17 cellular contexts compared by ENCODE assay signal in genomic region chr17:82325286-82326180, GRCh38. TPM values are rescaled to one million over a fixed set of nuclear protein-coding genes. Genes with fewer than 3 reads are reported as not detected.
DNase-seq lines count a peak whose midpoint lies in the region; ATAC-seq and TF ChIP-seq lines count a peak whose summit lies in the region.
"Had no signal": no experiment of that assay in that cellular context is flagged by ENCODE, and none has a peak within 500 bp of the region (broad histone marks: within the 10 kb centered on the region; RNA-seq: fewer than 3 reads in every experiment).

No MANE protein-coding gene starts in this region.

- H3K4me1 Mint-ChIP-seq in activated naive CD4-positive, alpha-beta T cell treated with anti-CD3 and anti-CD28 coated beads, Interleukin-2, amount 50 U/mL, for 24 hours = peaks cover 21% of the 10 kb centered on the region
- peaks cover 36% of the 10 kb centered on the region for H3K4me1 Mint-ChIP-seq in activated naive CD4-positive, alpha-beta T cell treated with anti-CD3 and anti-CD28 coated beads for 36 hours (ENCODE audit: low read depth)

- H3K36me3 Mint-ChIP-seq in activated naive CD4-positive, alpha-beta T cell treated with anti-CD3 and anti-CD28 coated beads, Interleukin-2, amount 50 U/mL, for 24 hours = no peaks in the 10 kb centered on the region
- peaks cover 10% of the 10 kb centered on the region for H3K36me3 Mint-ChIP-seq in activated naive CD4-positive, alpha-beta T cell treated with anti-CD3 and anti-CD28 coated beads for 36 hours (ENCODE audit: low read depth)

- peak in 1 of 2 donors; percentile 40 for TF ChIP-seq RAD21 in liver (IDR thresholded peaks at IDR 0.05)

- intact Hi-C loops in activated naive CD4-positive, alpha-beta T cell treated with anti-CD3 and anti-CD28 coated beads for 36 hours (cut with micrococcal nuclease) = no loop called here
- intact Hi-C loops in transverse colon (cut with DNase I; ENCODE audit: low total_unique reads) = loop anchor here (5.0 kb wide), 1 partner anchor 253 kb away; no protein-coding TSS in a partner anchor

- H3K4me3 ChIP-seq in liver (ENCODE audit: low read depth in 1 of 3, low read length in 3 of 3) = no peak overlapping the region
- no peak overlapping the region for H3K4me3 ChIP-seq in transverse colon
- H3K4me3 ChIP-seq: A549, MG63 had no signal

- H3K27me3 Mint-ChIP-seq in activated naive CD4-positive, alpha-beta T cell treated with anti-CD3 and anti-CD28 coated beads, Interleukin-2, amount 50 U/mL, for 24 hours = no peaks in the 10 kb centered on the region
- no peaks in the 10 kb centered on the region for H3K27me3 Mint-ChIP-seq in activated naive CD4-positive, alpha-beta T cell treated with anti-CD3 and anti-CD28 coated beads for 36 hours (ENCODE audit: low read depth)

- H3K27ac Mint-ChIP-seq in activated naive CD4-positive, alpha-beta T cell treated with anti-CD3 and anti-CD28 coated beads, Interleukin-2, amount 50 U/mL, for 24 hours = peak overlapping the region; percentile 12
- no peak overlapping the region for H3K27ac Mint-ChIP-seq in activated naive CD4-positive, alpha-beta T cell treated with anti-CD3 and anti-CD28 coated beads for 36 hours

- TF ChIP-seq POLR2A in transverse colon (IDR thresholded peaks at IDR 0.05) = peak; percentile 1

- H3K9ac ChIP-seq in liver (ENCODE audit: low read depth in 1 of 2, low read length in 2 of 2) = no peak overlapping the region

- no peak for ATAC-seq in HG02852 (IDR thresholded peaks at IDR 0.05; ENCODE audit: unreplicated experiment)

- no peaks in the 10 kb centered on the region for H3K9me3 Mint-ChIP-seq in activated naive CD4-positive, alpha-beta T cell treated with anti-CD3 and anti-CD28 coated beads, Interleukin-2, amount 50 U/mL, for 24 hours
- H3K9me3 Mint-ChIP-seq in activated naive CD4-positive, alpha-beta T cell treated with anti-CD3 and anti-CD28 coated beads for 36 hours = no peaks in the 10 kb centered on the region

- no peaks in the 10 kb centered on the region for H3K9me3 ChIP-seq in liver (ENCODE audit: control insufficient read depth in 4 of 4, low read length in 3 of 4)
- H3K9me3 ChIP-seq in transverse colon = no peaks in the 10 kb centered on the region
- H3K9me3 ChIP-seq: A549, MG63 had no signal

- in situ Hi-C loops in transverse colon (cut with MboI; ENCODE audit: low pct_ligation_motif_present in 1 of 4, low pct_unique_long_range_greater_than_20kb in 1 of 4, low sequenced_read_pairs in 3 of 4) = loop anchor here in 1 of 4 donors (10.0 kb wide), 1 partner anchor 121 kb away; no protein-coding TSS in a partner anchor

- TF ChIP-seq CTCF in RWPE1 (conservative IDR thresholded peaks at IDR 0.05; ENCODE audit: low read depth) (no peak), liver (IDR thresholded peaks at IDR 0.05; ENCODE audit: low read depth, low read length, missing input control) (no peak), transverse colon (IDR thresholded peaks at IDR 0.05) (no peak)

- peak overlapping the region; percentile 50 for H3K27ac ChIP-seq in RWPE1
- H3K27ac ChIP-seq in liver (ENCODE audit: low read depth in 1 of 2, low read length in 2 of 2) = peak overlapping the region; percentile 39 to 80
- peak overlapping the region in 1 of 4 donors; percentile 58 for H3K27ac ChIP-seq in transverse colon
- H3K27ac ChIP-seq: C4-2B had no signal

- no peak for TF ChIP-seq EP300 in transverse colon (IDR thresholded peaks at IDR 0.05; ENCODE audit: low read depth)

- POLR2A ChIA-PET in RWPE1 (lab: Yijun Ruan, JAX; ENCODE audit: low non-redundant PET) = no interaction called here

- H3K36me3 ChIP-seq in liver (ENCODE audit: control insufficient read depth in 4 of 4, insufficient read depth in 3 of 4, low read depth in 1 of 4, low read length in 3 of 4) (peaks cover 0 to 1% (median 0%) of the 10 kb centered on the region in 4 donors), transverse colon (no peaks in the 10 kb centered on the region)
- H3K36me3 ChIP-seq: MG63 had no signal

- WGBS in liver = 58% methylated on average over 30 of the region's 30 CpGs
- 82% methylated on average over 25 of the region's 30 CpGs; no CpG with 5 or more reads in 1 of the 2 donors for WGBS in transverse colon (ENCODE audit: low coverage in 1 of 2), 2 donors

- H3K4me1 ChIP-seq in liver (ENCODE audit: control insufficient read depth in 4 of 4, insufficient read depth in 4 of 4, low read length in 3 of 4) (peaks cover 19 to 61% (median 41%) of the 10 kb centered on the region in 4 donors), transverse colon (peaks cover 16 to 58% (median 40%) of the 10 kb centered on the region in 4 donors)

- CTCF ChIA-PET in activated naive CD4-positive, alpha-beta T cell treated with anti-CD3 and anti-CD28 coated beads for 36 hours (lab: Charles Lee) = no interaction called here
- CTCF ChIA-PET in RWPE1 (lab: Yijun Ruan, JAX) = interaction anchor here (0.6 to 0.8 kb wide), 2 partner anchors 13 to 28 kb away, joined by 3 to 5 read pairs; no protein-coding TSS in a partner anchor

- no peak overlapping the region for H3K4me3 Mint-ChIP-seq in activated naive CD4-positive, alpha-beta T cell treated with anti-CD3 and anti-CD28 coated beads, Interleukin-2, amount 50 U/mL, for 24 hours
- no peak overlapping the region for H3K4me3 Mint-ChIP-seq in activated naive CD4-positive, alpha-beta T cell treated with anti-CD3 and anti-CD28 coated beads for 36 hours

- H3K27me3 ChIP-seq in liver (ENCODE audit: control insufficient read depth in 4 of 4, insufficient read depth in 4 of 4, low read length in 3 of 4) (no peaks in the 10 kb centered on the region), transverse colon (peaks cover 2% of the 10 kb centered on the region)
- H3K27me3 ChIP-seq: MG63 had no signal

- DNase-seq in activated naive CD4-positive, alpha-beta T cell treated with anti-CD3 and anti-CD28 coated beads for 36 hours = no peak
- DNase-seq in RWPE1 (ENCODE audit: low spot score) (no peak), transverse colon (no peak), NCI-H1694 treated with DMSO at 0.1 percent for 48 hours (lab: John Stamatoyannopoulos, UW) (no peak), T-helper 9 cell (no peak)
- DNase-seq: EL, Karpas-422, MG63, NCI-H1092, NCI-H2227 treated with DMSO at 0.1 percent for 48 hours, SIG-M5 had no signal

TF ChIP-seq in liver, 16 proteins besides CTCF, POLR2A, EP300 and RAD21 (continues in another document):
- peak; percentile 64 to 72 for TF ChIP-seq RXRA (IDR thresholded peaks at IDR 0.05)
- TF ChIP-seq ATF3 (IDR thresholded peaks at IDR 0.05) = no peak
- TF ChIP-seq EGR1 (IDR thresholded peaks at IDR 0.05; ENCODE audit: low read depth in 2 of 2) = no peak
- no peak for TF ChIP-seq FOXA1 (IDR thresholded peaks at IDR 0.05)
- no peak for TF ChIP-seq MAX (IDR thresholded peaks at IDR 0.05)
- TF ChIP-seq HNF4G (IDR thresholded peaks at IDR 0.05) = no peak
- no peak for TF ChIP-seq NR2F2 (IDR thresholded peaks at IDR 0.05)
- no peak for TF ChIP-seq YY1 (IDR thresholded peaks at IDR 0.05)
- TF ChIP-seq FOXA2 (IDR thresholded peaks at IDR 0.05) = no peak
- TF ChIP-seq GABPA (IDR thresholded peaks at IDR 0.05 in 1 of 2, conservative IDR thresholded peaks at IDR 0.05 in 1 of 2) = no peak
- TF ChIP-seq HNF4A (conservative IDR thresholded peaks at IDR 0.05) = peak; percentile 64 to 81

RNA-seq across cellular contexts. Expression of gene SECTM1, which starts 8.0 kb away (rescaled TPM):
- total RNA-seq in activated naive CD4-positive, alpha-beta T cell treated with anti-CD3 and anti-CD28 coated beads for 36 hours = 1 to 10 TPM; 2.8 to 3.8 TPM
- total RNA-seq in liver (10 to 100 TPM in 1 of 2 donors, 1 to 10 TPM in 1; 3.6 to 14.2 TPM), transverse colon (100 to 1,000 TPM in 2 of 4 donors, 10 to 100 TPM in 1, 1 to 10 TPM in 1; 5.8 to 127 (median 107) TPM)
- 1 to 10 TPM; 1.3 to 5.7 TPM for polyA plus RNA-seq in liver
- total RNA-seq: OCI-LY7 had no signal

RNA-seq across cellular contexts. Expression of gene CD7, which starts 8.1 kb away (rescaled TPM):
- total RNA-seq in activated naive CD4-positive, alpha-beta T cell treated with anti-CD3 and anti-CD28 coated beads for 36 hours = 100 to 1,000 TPM; 635 to 646 TPM
- total RNA-seq in liver (1 to 10 TPM; 1.4 to 1.5 TPM), transverse colon (1 to 10 TPM; 6.1 to 9.7 (median 7.4) TPM)
- 1 to 10 TPM; 1.0 to 1.4 TPM for polyA plus RNA-seq in liver
- total RNA-seq: OCI-LY7 had no signal
- polyA plus RNA-seq: A549 had no signal

RNA-seq across cellular contexts. Expression of gene TEX19, which starts 33.5 kb away (rescaled TPM):
- total RNA-seq in activated naive CD4-positive, alpha-beta T cell treated with anti-CD3 and anti-CD28 coated beads for 36 hours = under 1 TPM in 1 of 2 experiments, not detected in 1; 0.21 TPM
- under 1 TPM in 1 of 2 donors, not detected in 1; 0.14 TPM for total RNA-seq in liver
- polyA plus RNA-seq in liver = not detected
- total RNA-seq in transverse colon = not detected

RNA-seq across cellular contexts. Expression of gene UTS2R, which starts 46.0 kb away (rescaled TPM):
- total RNA-seq in activated naive CD4-positive, alpha-beta T cell treated with anti-CD3 and anti-CD28 coated beads for 36 hours = not detected
- total RNA-seq in liver = not detected
- not detected for polyA plus RNA-seq in liver
- total RNA-seq in transverse colon = under 1 TPM in 1 of 4 donors, not detected in 3; 0.48 TPM
- polyA plus RNA-seq: A549 had no signal

RNA-seq across cellular contexts. Expression of gene CSNK1D, which starts 52.0 kb away (rescaled TPM):
- total RNA-seq in activated naive CD4-positive, alpha-beta T cell treated with anti-CD3 and anti-CD28 coated beads for 36 hours = 100 to 1,000 TPM in 1 of 2 experiments, 10 to 100 TPM in 1; 99.8 to 100 TPM
- total RNA-seq in liver (10 to 100 TPM; 22.0 to 49.0 TPM), transverse colon (100 to 1,000 TPM in 2 of 4 donors, 10 to 100 TPM in 2; 86.0 to 230 (median 148) TPM)
- polyA plus RNA-seq in liver = 10 to 100 TPM; 29.0 to 39.3 TPM

Comparison
In these comparisons a context has a peak if more than half of its experiments do, and no peak if none do; other contexts are left out.
1. RNA of gene CD7, which starts 8.1 kb away (total RNA-seq): 635 to 646 TPM in activated naive CD4-positive, alpha-beta T cell treated with anti-CD3 and anti-CD28 coated beads for 36 hours; 6.1 to 9.7 TPM in transverse colon and 1.4 to 1.5 TPM in liver; every median in the first group is over 10 times any median in the second.